Comparison of ENCODE assay signal across 12 cellular contexts in the genomic region with DNA sequence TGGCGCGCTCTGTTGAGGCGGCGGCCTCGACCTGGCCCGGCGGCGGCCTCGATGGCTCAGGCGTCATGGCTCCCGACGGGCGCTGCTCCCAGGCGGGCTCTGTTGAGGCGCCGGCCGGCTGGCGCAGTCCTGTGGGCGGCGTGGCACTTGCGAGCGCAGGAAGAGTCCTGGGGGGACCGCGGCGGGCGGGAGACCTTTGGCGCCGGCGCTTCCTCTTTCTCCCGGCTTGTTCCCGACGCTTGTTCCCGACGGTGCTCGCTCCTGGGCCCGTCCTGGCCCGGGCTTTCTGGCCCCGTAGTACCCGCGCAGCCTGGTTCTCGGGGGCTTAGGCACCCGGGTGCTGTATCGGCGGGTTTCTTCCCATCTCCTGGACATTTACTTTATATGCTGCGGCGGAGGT. TPM values are rescaled to one million over a fixed set of nuclear protein-coding genes. Genes with fewer than 3 reads are reported as not detected.
"Had no signal": no experiment of that assay in that cellular context is flagged by ENCODE, and none has a peak within 500 bp of the region (broad histone marks: within the 10 kb centered on the region; RNA-seq: fewer than 3 reads in every experiment).

No MANE protein-coding gene starts in this region.

RNA-seq across cellular contexts. Expression of a gene that starts 2.8 kb away (rescaled TPM):
- total RNA-seq: hepatocyte, kidney, kidney epithelial cell, left lobe of liver, left ventricle myocardium inferior, liver, lower leg skin, lower lobe of right lung, lung microvascular endothelial cell, mesenteric fat pad, mucosa of gallbladder, myocyte had no signal
